11 cellular contexts compared by ENCODE assay signal in genomic region chr2:160472839-160473251, GRCh38. TPM values are rescaled to one million over a fixed set of nuclear protein-coding genes. Genes with fewer than 3 reads are reported as not detected.
DNase-seq lines count a peak whose midpoint lies in the region; ATAC-seq and TF ChIP-seq lines count a peak whose summit lies in the region.
"Had no signal": no experiment of that assay in that cellular context is flagged by ENCODE, and none has a peak within 500 bp of the region (broad histone marks: within the 10 kb centered on the region; RNA-seq: fewer than 3 reads in every experiment).

No MANE protein-coding gene starts in this region.

- DNase-seq in Caco-2, result no peak
- peak; percentile 56 for DNase-seq in NCI-H1105 (lab: John Stamatoyannopoulos, UW)
- no peak for DNase-seq in T1000 (lab: John Stamatoyannopoulos, UW)
- DNase-seq in SK-N-DZ (ENCODE audit: low spot score), result no peak
- DNase-seq in type B pancreatic cell (ENCODE audit: extremely low spot score, unreplicated experiment), result no peak
- DNase-seq: effector CD8-positive, alpha-beta T cell; kidney; stimulated activated naive B cell treated with anti-CD40 and anti-IgM and Interleukin-4, amounts not matched to agents 10 μg/mL and 1 μg/mL and 100 μg/mL, for 72 hours had no signal

- H3K9me3 ChIP-seq in Caco-2, result no peaks in the 10 kb centered on the region
- H3K9me3 ChIP-seq in muscle layer of colon (ENCODE audit: low read length), result no peaks in the 10 kb centered on the region

- peak; percentile 77 for ATAC-seq in activated T-helper 17 cell treated with anti-CD3 and anti-CD28 coated beads, Interleukin-2, amount 50 U/mL, for 72 hours (replicated peaks)
- ATAC-seq in HG03520 (IDR thresholded peaks at IDR 0.05; ENCODE audit: unreplicated experiment), result no peak
- ATAC-seq: stimulated activated naive B cell treated with anti-CD40 and anti-IgM and Interleukin-4, amounts not matched to agents 10 μg/mL and 1 μg/mL and 100 μg/mL, for 72 hours had no signal

- no peaks in the 10 kb centered on the region for H3K36me3 Mint-ChIP-seq in Caco-2 (ENCODE audit: insufficient read depth, unreplicated experiment)
- peaks cover 8% of the 10 kb centered on the region for H3K36me3 Mint-ChIP-seq in activated T-helper 17 cell treated with anti-CD3 and anti-CD28 coated beads, Interleukin-2, amount 50 U/mL, for 72 hours (ENCODE audit: low read depth)
- H3K36me3 Mint-ChIP-seq in type B pancreatic cell, result peaks cover 4% of the 10 kb centered on the region
- H3K36me3 Mint-ChIP-seq: stimulated activated naive B cell treated with anti-CD40 and anti-IgM and Interleukin-4, amounts not matched to agents 10 μg/mL and 1 μg/mL and 100 μg/mL, for 72 hours had no signal

- H3K27ac Mint-ChIP-seq in Caco-2 (ENCODE audit: unreplicated experiment) (peak overlapping the region; percentile 9), type B pancreatic cell (no peak overlapping the region)
- peak overlapping the region; percentile 97 for H3K27ac Mint-ChIP-seq in activated T-helper 17 cell treated with anti-CD3 and anti-CD28 coated beads, Interleukin-2, amount 50 U/mL, for 72 hours
- H3K27ac Mint-ChIP-seq: stimulated activated naive B cell treated with anti-CD40 and anti-IgM and Interleukin-4, amounts not matched to agents 10 μg/mL and 1 μg/mL and 100 μg/mL, for 72 hours had no signal

- CTCF ChIA-PET in Caco-2 (lab: Charles Lee), result no interaction called here

- H3K36me3 ChIP-seq in Caco-2 (ENCODE audit: control insufficient read depth, insufficient read depth, low read length) (no peaks in the 10 kb centered on the region), muscle layer of colon (ENCODE audit: insufficient read depth, low read length) (no peaks in the 10 kb centered on the region)

- peaks cover 13% of the 10 kb centered on the region for H3K4me1 ChIP-seq in Caco-2
- H3K4me1 ChIP-seq in muscle layer of colon (ENCODE audit: insufficient read depth, low read length), result peaks cover 58% of the 10 kb centered on the region

- H3K27me3 ChIP-seq in Caco-2 (replicated peaks; ENCODE audit: control insufficient read depth, insufficient read depth, low read length), result no peaks in the 10 kb centered on the region
- no peaks in the 10 kb centered on the region for H3K27me3 ChIP-seq in muscle layer of colon (ENCODE audit: control insufficient read depth in 1 of 2, insufficient read depth in 2 of 2, low read length in 2 of 2)

- peak overlapping the region; percentile 61 for H3K27ac ChIP-seq in muscle layer of colon (ENCODE audit: low read depth, low read length)

- intact Hi-C loops in Caco-2 (cut with micrococcal nuclease; ENCODE audit: unreplicated experiment), result no loop called here

- H3K9me3 Mint-ChIP-seq in Caco-2 (ENCODE audit: unreplicated experiment) (no peaks in the 10 kb centered on the region), type B pancreatic cell (peaks cover 4% of the 10 kb centered on the region)
- H3K9me3 Mint-ChIP-seq in activated T-helper 17 cell treated with anti-CD3 and anti-CD28 coated beads, Interleukin-2, amount 50 U/mL, for 72 hours, result no peaks in the 10 kb centered on the region
- H3K9me3 Mint-ChIP-seq: stimulated activated naive B cell treated with anti-CD40 and anti-IgM and Interleukin-4, amounts not matched to agents 10 μg/mL and 1 μg/mL and 100 μg/mL, for 72 hours had no signal

- no TSS peak for BruUV-seq in Caco-2 (replicated peaks; lab: Mats Ljungman, UMichigan)

- H3K4me3 Mint-ChIP-seq in Caco-2 (ENCODE audit: unreplicated experiment) (no peak overlapping the region), type B pancreatic cell (no peak overlapping the region)
- H3K4me3 Mint-ChIP-seq in activated T-helper 17 cell treated with anti-CD3 and anti-CD28 coated beads, Interleukin-2, amount 50 U/mL, for 72 hours, result peak overlapping the region; percentile 72
- H3K4me3 Mint-ChIP-seq: stimulated activated naive B cell treated with anti-CD40 and anti-IgM and Interleukin-4, amounts not matched to agents 10 μg/mL and 1 μg/mL and 100 μg/mL, for 72 hours had no signal

- POLR2A ChIA-PET in Caco-2 (lab: Charles Lee), result interaction anchor here (0.5 kb wide), 2 partner anchors 38 to 44 kb away, joined by 3 read pairs; no protein-coding TSS in a partner anchor

- H3K27me3 Mint-ChIP-seq in Caco-2 (ENCODE audit: insufficient read depth, unreplicated experiment), result no peaks in the 10 kb centered on the region
- H3K27me3 Mint-ChIP-seq in activated T-helper 17 cell treated with anti-CD3 and anti-CD28 coated beads, Interleukin-2, amount 50 U/mL, for 72 hours, result no peaks in the 10 kb centered on the region
- no peaks in the 10 kb centered on the region for H3K27me3 Mint-ChIP-seq in type B pancreatic cell

- TF ChIP-seq CTCF in Caco-2 (IDR thresholded peaks at IDR 0.05; ENCODE audit: insufficient read depth in 1 of 2, low read depth in 1 of 2, low read length in 1 of 2, severe bottlenecking in 1 of 2, unreplicated experiment in 1 of 2), result no peak
- TF ChIP-seq CTCF in type B pancreatic cell (conservative IDR thresholded peaks at IDR 0.05), result no peak

- H3K4me1 Mint-ChIP-seq in Caco-2 (ENCODE audit: low read depth, unreplicated experiment) (peaks cover 13% of the 10 kb centered on the region), type B pancreatic cell (ENCODE audit: unreplicated experiment) (peaks cover 34% of the 10 kb centered on the region)
- H3K4me1 Mint-ChIP-seq in activated T-helper 17 cell treated with anti-CD3 and anti-CD28 coated beads, Interleukin-2, amount 50 U/mL, for 72 hours, result peaks cover 34% of the 10 kb centered on the region
- H3K4me1 Mint-ChIP-seq: stimulated activated naive B cell treated with anti-CD40 and anti-IgM and Interleukin-4, amounts not matched to agents 10 μg/mL and 1 μg/mL and 100 μg/mL, for 72 hours had no signal

- H3K4me3 ChIP-seq in Caco-2 (ENCODE audit: low read depth, low read length), result no peak overlapping the region
- peak overlapping the region in 1 of 2 donors; percentile 11 for H3K4me3 ChIP-seq in muscle layer of colon (ENCODE audit: low read depth in 1 of 2, low read length in 2 of 2)

- H3K9ac ChIP-seq in muscle layer of colon (ENCODE audit: low read length), result no peak overlapping the region

RNA-seq across cellular contexts. Expression of gene RBMS1, which starts 20.8 kb away (rescaled TPM):
- total RNA-seq in Caco-2 (2022) (91.9 and 92.2 TPM in 2 replicates), type B pancreatic cell (ENCODE audit: low replicate concordance) (73.7 and 94.0 TPM in 2 replicates)
- 10 to 100 TPM; 45.0 to 62.1 TPM for total RNA-seq in activated T-helper 17 cell treated with anti-CD3 and anti-CD28 coated beads, Interleukin-2, amount 50 U/mL, for 72 hours
- polyA plus RNA-seq in SK-N-DZ (2014; cell fraction: cytosol; rRNA removed), result 69.6 and 76.4 TPM in 2 replicates
- polyA plus RNA-seq in SK-N-DZ (2014; cell fraction: nucleus; rRNA removed), result 58.9 and 72.9 TPM in 2 replicates
